In genomic region chr2:42925742-42926437, GRCh38 we compare ENCODE assay signal across 8 cellular contexts.
A peak's percentile ranks its signal among the peaks of the same experiment; 100 is the strongest.
DNase-seq lines count a peak whose midpoint lies in the region; ATAC-seq and TF ChIP-seq lines count a peak whose summit lies in the region.

No MANE protein-coding gene starts in this region.

- H3K36me3 ChIP-seq in BLaER1 treated with 17β-estradiol and CSF1 and Interleukin-3, amounts not matched to agents 10 nM and 100 nM, result no peaks in the 10 kb centered on the region
- H3K36me3 ChIP-seq in SK-N-SH (replicated peaks in 1 of 2; ENCODE audit: control insufficient read depth in 1 of 2, insufficient read depth in 2 of 2, low read length in 1 of 2), result no peaks in the 10 kb centered on the region

- H3K4me3 ChIP-seq in BLaER1 treated with 17β-estradiol and CSF1 and Interleukin-3, amounts not matched to agents 10 nM and 100 nM, result no peak overlapping the region
- H3K4me3 ChIP-seq in SK-N-SH (ENCODE audit: low read depth in 2 of 2, low read length in 1 of 2), result no peak overlapping the region

- no peaks in the 10 kb centered on the region for H3K79me2 ChIP-seq in SK-N-SH (ENCODE audit: insufficient read depth)

- no peaks in the 10 kb centered on the region for H3K27me3 ChIP-seq in BLaER1 treated with 17β-estradiol and CSF1 and Interleukin-3, amounts not matched to agents 10 nM and 100 nM
- no peaks in the 10 kb centered on the region for H3K27me3 ChIP-seq in SK-N-SH (ENCODE audit: insufficient read depth)

- peaks cover 33 to 67% (median 65%) of the 10 kb centered on the region in 10 experiments for H3K4me1 ChIP-seq in BLaER1 treated with 17β-estradiol and CSF1 and Interleukin-3, amounts not matched to agents 10 nM and 100 nM
- H3K4me1 ChIP-seq in SK-N-SH (ENCODE audit: control insufficient read depth in 1 of 2, insufficient read depth in 2 of 2, low read depth in 1 of 2, low read length in 1 of 2), result peaks cover 43 to 70% of the 10 kb centered on the region in 2 experiments

- CTCF ChIA-PET in SK-N-SH (lab: Yijun Ruan, JAX), result interaction anchor here (0.7 to 10.1 kb wide), 9 partner anchors 15 to 651 kb away, joined by 3 to 96 read pairs (median 3); no protein-coding TSS in a partner anchor

- H3K9me2 ChIP-seq in SK-N-SH, result no peaks in the 10 kb centered on the region

- peak overlapping the region; percentile 88; the same call in 1 of the 2 replicates for H2AFZ ChIP-seq in SK-N-SH (ENCODE audit: low read depth)

- TF ChIP-seq RAD21 in SK-N-SH (IDR thresholded peaks at IDR 0.05; ENCODE audit: low read length), result no peak

- TF ChIP-seq EP300 in SK-N-SH (IDR thresholded peaks at IDR 0.05; ENCODE audit: borderline replicate concordance in 1 of 2, low read depth in 1 of 2, low read length in 1 of 2), result no peak

- H3K9ac ChIP-seq in BLaER1 treated with 17β-estradiol and CSF1 and Interleukin-3, amounts not matched to agents 10 nM and 100 nM, result peak overlapping the region in 2 of 11 experiments; percentile 4 to 31; a peak in 1 of 22 replicates
- no peak overlapping the region; the same call in 1 of the 2 replicates for H3K9ac ChIP-seq in SK-N-SH

- intact Hi-C loops in left cardiac atrium (cut with DNase I), result loop anchor here (5.0 to 10.0 kb wide), 3 partner anchors 49 to 99 kb away; no protein-coding TSS in a partner anchor

- TF ChIP-seq CTCF in SK-N-SH (IDR thresholded peaks at IDR 0.05), result no peak

- peak overlapping the region in 9 of 11 experiments; percentile 29 to 81 (median 65); a peak in 16 of 22 replicates for H3K4me2 ChIP-seq in BLaER1 treated with 17β-estradiol and CSF1 and Interleukin-3, amounts not matched to agents 10 nM and 100 nM
- no peak overlapping the region for H3K4me2 ChIP-seq in SK-N-SH

- peak overlapping the region in 2 of 11 experiments; percentile 29 to 45; a peak in 3 of 22 replicates for H3K27ac ChIP-seq in BLaER1 treated with 17β-estradiol and CSF1 and Interleukin-3, amounts not matched to agents 10 nM and 100 nM
- H3K27ac ChIP-seq in SK-N-SH (ENCODE audit: low read depth in 2 of 2, low read length in 1 of 2), result peak overlapping the region; percentile 35 to 93; a peak in 3 of 4 replicates

- H3F3A ChIP-seq in SK-N-SH (replicated peaks; ENCODE audit: insufficient read depth), result peaks cover 11% of the 10 kb centered on the region

- no peaks in the 10 kb centered on the region for H4K20me1 ChIP-seq in BLaER1 treated with 17β-estradiol and CSF1 and Interleukin-3, amounts not matched to agents 10 nM and 100 nM
- no peaks in the 10 kb centered on the region for H4K20me1 ChIP-seq in SK-N-SH (ENCODE audit: insufficient read depth)

- ATAC-seq in left cardiac atrium, result peak in 1 of 2 donors; percentile 36
- ATAC-seq in HG03175 (IDR thresholded peaks at IDR 0.05; ENCODE audit: unreplicated experiment), result no peak
- ATAC-seq in HG03196 (IDR thresholded peaks at IDR 0.05; ENCODE audit: unreplicated experiment), result no peak

- POLR2A ChIA-PET in SK-N-SH (lab: Yijun Ruan, JAX), result interaction anchor here (0.7 to 1.3 kb wide), 2 partner anchors 19 to 670 kb away, joined by 3 read pairs; partner anchors contain the start of gene THADA

- 82% methylated on average over 12 of the region's 12 CpGs for WGBS in SK-N-SH (ENCODE audit: low lambda C conversion rate)

- DNase-seq in SK-N-SH, result no peak
- peak; percentile 37 for DNase-seq in left cardiac atrium
- DNase-seq in pons (ENCODE audit: low spot score), result peak; percentile 70
- no peak for DNase-seq in NCI-H2081 treated with DMSO at 0.1 percent for 48 hours (lab: John Stamatoyannopoulos, UW)
- DNase-seq in RPMI8226, result no peak

- no peaks in the 10 kb centered on the region for H3K9me3 ChIP-seq in BLaER1 treated with 17β-estradiol and CSF1 and Interleukin-3, amounts not matched to agents 10 nM and 100 nM (replicated peaks in 1 of 11)
- H3K9me3 ChIP-seq in SK-N-SH, result no peaks in the 10 kb centered on the region

TF ChIP-seq in SK-N-SH, 30 proteins besides CTCF, POLR2A, EP300 and RAD21:
- TF ChIP-seq YY1 (IDR thresholded peaks at IDR 0.05; ENCODE audit: low read depth), result no peak
- no peak for TF ChIP-seq USF2 (IDR thresholded peaks at IDR 0.05; ENCODE audit: borderline replicate concordance, low read depth, low read length)
TF ChIP-seq in SK-N-SH: peak in this region for 0.

Comparison
In these comparisons a context has a peak if more than half of its experiments do, and no peak if none do; other contexts are left out.
1. DNase-seq: peak in left cardiac atrium (single experiment) and pons (single experiment); none in SK-N-SH (single experiment), NCI-H2081 treated with DMSO at 0.1 percent for 48 hours (single experiment) and RPMI8226 (single experiment).